In the genomic region with DNA sequence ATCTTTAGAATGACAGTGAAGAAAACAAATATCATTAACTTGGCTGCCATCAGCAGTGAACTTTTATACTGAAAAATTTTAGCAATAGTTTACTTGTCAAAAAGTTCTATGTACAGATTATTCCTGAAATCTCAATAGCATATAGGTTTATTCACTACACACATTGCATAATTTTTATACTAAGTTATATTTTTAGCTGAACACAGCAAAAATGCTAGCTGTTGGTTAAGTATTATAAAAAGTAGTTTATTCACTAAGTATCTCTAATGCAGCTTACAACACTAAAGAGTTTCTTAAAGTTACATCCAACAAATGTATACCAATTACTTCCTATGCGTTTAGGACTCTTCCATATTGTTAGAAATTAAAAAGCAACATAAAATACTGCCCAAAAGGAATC, we compare ENCODE assay signal across 2 cellular contexts.
TF ChIP-seq lines count a peak whose summit lies in the region.

No MANE protein-coding gene starts in this region.

TF ChIP-seq in IMR-90, 13 proteins besides CTCF, POLR2A, EP300 and RAD21 (continued from another document):
- TF ChIP-seq MXI1 (IDR thresholded peaks at IDR 0.05; ENCODE audit: borderline replicate concordance, low read depth, low read length) (no peak), RFX5 (IDR thresholded peaks at IDR 0.05; ENCODE audit: low read depth, low read length) (no peak), NFE2L2 (IDR thresholded peaks at IDR 0.05; ENCODE audit: low read depth, low read length) (no peak)
- TF ChIP-seq, protein P1, sequence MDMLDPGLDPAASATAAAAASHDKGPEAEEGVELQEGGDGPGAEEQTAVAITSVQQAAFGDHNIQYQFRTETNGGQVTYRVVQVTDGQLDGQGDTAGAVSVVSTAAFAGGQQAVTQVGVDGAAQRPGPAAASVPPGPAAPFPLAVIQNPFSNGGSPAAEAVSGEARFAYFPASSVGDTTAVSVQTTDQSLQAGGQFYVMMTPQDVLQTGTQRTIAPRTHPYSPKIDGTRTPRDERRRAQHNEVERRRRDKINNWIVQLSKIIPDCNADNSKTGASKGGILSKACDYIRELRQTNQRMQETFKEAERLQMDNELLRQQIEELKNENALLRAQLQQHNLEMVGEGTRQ (IDR thresholded peaks at IDR 0.05; ENCODE audit: low read depth, low read length) = no peak
- TF ChIP-seq, protein P2, sequence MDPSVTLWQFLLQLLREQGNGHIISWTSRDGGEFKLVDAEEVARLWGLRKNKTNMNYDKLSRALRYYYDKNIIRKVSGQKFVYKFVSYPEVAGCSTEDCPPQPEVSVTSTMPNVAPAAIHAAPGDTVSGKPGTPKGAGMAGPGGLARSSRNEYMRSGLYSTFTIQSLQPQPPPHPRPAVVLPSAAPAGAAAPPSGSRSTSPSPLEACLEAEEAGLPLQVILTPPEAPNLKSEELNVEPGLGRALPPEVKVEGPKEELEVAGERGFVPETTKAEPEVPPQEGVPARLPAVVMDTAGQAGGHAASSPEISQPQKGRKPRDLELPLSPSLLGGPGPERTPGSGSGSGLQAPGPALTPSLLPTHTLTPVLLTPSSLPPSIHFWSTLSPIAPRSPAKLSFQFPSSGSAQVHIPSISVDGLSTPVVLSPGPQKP (IDR thresholded peaks at IDR 0.05; ENCODE audit: borderline replicate concordance, low read depth, low read length) = no peak

TF ChIP-seq in HEK293T, 16 proteins besides CTCF, POLR2A, EP300 and RAD21 (continued from another document):
- TF ChIP-seq, protein P3, sequence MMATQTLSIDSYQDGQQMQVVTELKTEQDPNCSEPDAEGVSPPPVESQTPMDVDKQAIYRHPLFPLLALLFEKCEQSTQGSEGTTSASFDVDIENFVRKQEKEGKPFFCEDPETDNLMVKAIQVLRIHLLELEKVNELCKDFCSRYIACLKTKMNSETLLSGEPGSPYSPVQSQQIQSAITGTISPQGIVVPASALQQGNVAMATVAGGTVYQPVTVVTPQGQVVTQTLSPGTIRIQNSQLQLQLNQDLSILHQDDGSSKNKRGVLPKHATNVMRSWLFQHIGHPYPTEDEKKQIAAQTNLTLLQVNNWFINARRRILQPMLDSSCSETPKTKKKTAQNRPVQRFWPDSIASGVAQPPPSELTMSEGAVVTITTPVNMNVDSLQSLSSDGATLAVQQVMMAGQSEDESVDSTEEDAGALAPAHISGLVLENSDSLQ (IDR thresholded peaks at IDR 0.05) = no peak
- TF ChIP-seq ZNF384 (IDR thresholded peaks at IDR 0.05) (no peak), TARDBP (IDR thresholded peaks at IDR 0.05) (no peak), SUZ12 (IDR thresholded peaks at IDR 0.05) (no peak), FOXM1 (IDR thresholded peaks at IDR 0.05; ENCODE audit: borderline replicate concordance) (no peak), NFRKB (IDR thresholded peaks at IDR 0.05) (no peak), FOXK2 (IDR thresholded peaks at IDR 0.05) (no peak), BHLHE40 (IDR thresholded peaks at IDR 0.05; ENCODE audit: borderline replicate concordance) (no peak), SP1 (IDR thresholded peaks at IDR 0.05) (no peak), CTBP1 (IDR thresholded peaks at IDR 0.05; ENCODE audit: borderline replicate concordance) (no peak), LEF1 (IDR thresholded peaks at IDR 0.05; ENCODE audit: borderline replicate concordance) (no peak), ELF4 (IDR thresholded peaks at IDR 0.05) (no peak), FOXA1 (IDR thresholded peaks at IDR 0.05) (no peak)
